8 cellular contexts compared by ENCODE assay signal in genomic region chr3:126357299-126358037, GRCh38. TPM values are rescaled to one million over a fixed set of nuclear protein-coding genes. Genes with fewer than 3 reads are reported as not detected.
DNase-seq lines count a peak whose midpoint lies in the region; ATAC-seq and TF ChIP-seq lines count a peak whose summit lies in the region.

Gene KLF15 (minus strand): TSS chr3:126357408. CDS start chr3:126352922, 4,486 bp downstream.

- CTCF ChIA-PET in Caco-2 (lab: Charles Lee) = interaction anchor here (0.6 to 1.4 kb wide), 4 partner anchors 9 to 108 kb away, joined by 3 to 4 read pairs (median 4); no protein-coding TSS in a partner anchor

- H3K4me3 Mint-ChIP-seq in Caco-2 (ENCODE audit: unreplicated experiment) (peak within 1 kb of the TSS; percentile 80), neural crest cell (peak within 1 kb of the TSS; percentile 98)
- peak within 1 kb of the TSS; percentile 82 to 86 for H3K4me3 Mint-ChIP-seq in stimulated activated naive CD8-positive, alpha-beta T cell treated with anti-CD3 and anti-CD28 coated beads, Interleukin-15, amount 100 ng/mL, for 72 hours

- intact Hi-C loops in Caco-2 (cut with micrococcal nuclease; ENCODE audit: unreplicated experiment) = loop anchor here (1.0 kb wide), 1 partner anchor 32 kb away; no protein-coding TSS in a partner anchor

- no TSS peak for BruUV-seq in Caco-2 (replicated peaks; lab: Mats Ljungman, UMichigan)

- TF ChIP-seq POLR2A in Raji (IDR thresholded peaks at IDR 0.05; ENCODE audit: insufficient read depth, low read depth, low read length) = peak; percentile 71

- peak within 1 kb of the TSS; percentile 66 for H3K4me3 ChIP-seq in Caco-2 (ENCODE audit: low read depth, low read length)
- peak within 1 kb of the TSS; percentile 56 to 59 for H3K4me3 ChIP-seq in foreskin fibroblast (ENCODE audit: low read depth in 1 of 2, low read length in 2 of 2)

- no peaks in the 10 kb centered on the region for H3K9me3 ChIP-seq in Caco-2

- POLR2A ChIA-PET in Caco-2 (lab: Charles Lee) = no interaction called here

- peaks cover 4% of the 10 kb centered on the region; the same call in 1 of the 2 replicates for H3K4me1 ChIP-seq in Caco-2

- H3K36me3 Mint-ChIP-seq in Caco-2 (ENCODE audit: insufficient read depth, unreplicated experiment) (peaks cover 9% of the 10 kb centered on the region), neural crest cell (ENCODE audit: low read depth) (no peaks in the 10 kb centered on the region)

- no peaks in the 10 kb centered on the region; the same call in 1 of the 2 replicates for H3K27me3 ChIP-seq in Caco-2 (replicated peaks; ENCODE audit: control insufficient read depth, insufficient read depth, low read length)

- peak within 1 kb of the TSS; percentile 40 for H3K27ac Mint-ChIP-seq in Caco-2 (ENCODE audit: unreplicated experiment)
- H3K27ac Mint-ChIP-seq in neural crest cell (ENCODE audit: unreplicated experiment) = peak within 1 kb of the TSS; percentile 98
- H3K27ac Mint-ChIP-seq in stimulated activated naive CD8-positive, alpha-beta T cell treated with anti-CD3 and anti-CD28 coated beads, Interleukin-15, amount 100 ng/mL, for 72 hours = peak within 1 kb of the TSS in 1 of 2 donors; percentile 52

- H3K4me1 Mint-ChIP-seq in Caco-2 (ENCODE audit: low read depth, unreplicated experiment) (peaks cover 7% of the 10 kb centered on the region), neural crest cell (peaks cover 22% of the 10 kb centered on the region)
- peaks cover 16% of the 10 kb centered on the region for H3K4me1 Mint-ChIP-seq in stimulated activated naive CD8-positive, alpha-beta T cell treated with anti-CD3 and anti-CD28 coated beads, Interleukin-15, amount 100 ng/mL, for 72 hours

- peak; percentile 77 to 86 for DNase-seq in Caco-2
- peak; percentile 95 for DNase-seq in HuH-7 (ENCODE audit: low spot score)
- DNase-seq in activated gamma-delta T cell treated with anti-CD3 and anti-CD28 coated beads, Interleukin-2, amount 50 U/mL, for 16 hours (ENCODE audit: low read depth) = peak; percentile 53
- peak; percentile 83 to 95 for DNase-seq in foreskin fibroblast
- DNase-seq in neural crest cell (ENCODE audit: low read depth, low spot score) = peak; percentile 74
- DNase-seq in stimulated activated naive CD8-positive, alpha-beta T cell treated with anti-CD3 and anti-CD28 coated beads, Interleukin-15, amount 100 ng/mL, for 72 hours = peak; percentile 70 to 77

- peak; percentile 74 for ATAC-seq in GM21526 (IDR thresholded peaks at IDR 0.05; ENCODE audit: low FRiP score, unreplicated experiment)
- peak; percentile 90 for ATAC-seq in stimulated activated naive CD8-positive, alpha-beta T cell treated with anti-CD3 and anti-CD28 coated beads, Interleukin-15, amount 100 ng/mL, for 72 hours

- TF ChIP-seq CTCF in Caco-2 (IDR thresholded peaks at IDR 0.05; ENCODE audit: insufficient read depth in 1 of 2, low read depth in 1 of 2, low read length in 1 of 2, severe bottlenecking in 1 of 2, unreplicated experiment in 1 of 2) (no peak), foreskin fibroblast (IDR thresholded peaks at IDR 0.05; ENCODE audit: low read depth, low read length) (no peak), neural crest cell (conservative IDR thresholded peaks at IDR 0.05) (no peak)

- H3K9me3 Mint-ChIP-seq in Caco-2 (ENCODE audit: unreplicated experiment) (no peaks in the 10 kb centered on the region), neural crest cell (no peaks in the 10 kb centered on the region)
- no peaks in the 10 kb centered on the region for H3K9me3 Mint-ChIP-seq in stimulated activated naive CD8-positive, alpha-beta T cell treated with anti-CD3 and anti-CD28 coated beads, Interleukin-15, amount 100 ng/mL, for 72 hours

- H3K27me3 Mint-ChIP-seq in Caco-2 (ENCODE audit: insufficient read depth, unreplicated experiment) (peaks cover 18% of the 10 kb centered on the region), neural crest cell (ENCODE audit: low read depth) (peaks cover 22% of the 10 kb centered on the region)
- H3K27me3 Mint-ChIP-seq in stimulated activated naive CD8-positive, alpha-beta T cell treated with anti-CD3 and anti-CD28 coated beads, Interleukin-15, amount 100 ng/mL, for 72 hours = peaks cover 66% of the 10 kb centered on the region

- H3K36me3 ChIP-seq in Caco-2 (ENCODE audit: control insufficient read depth, insufficient read depth, low read length) = no peaks in the 10 kb centered on the region

RNA-seq across cellular contexts. Expression of gene KLF15, which starts in this region (rescaled TPM):
- 2.7 and 3.9 TPM in 2 replicates for total RNA-seq in Caco-2 (2022)
- 18.0 and 19.3 TPM in 2 replicates for total RNA-seq in neural crest cell

Comparison
In these comparisons a context has a peak if more than half of its experiments do, and no peak if none do; other contexts are left out.
1. Peak in every context shown above with its lines: DNase-seq, ATAC-seq and H3K4me3 ChIP-seq.